18 cellular contexts compared by ENCODE assay signal in genomic region chr1:31442648-31442994, GRCh38. TPM values are rescaled to one million over a fixed set of nuclear protein-coding genes. Genes with fewer than 3 reads are reported as not detected.
DNase-seq lines count a peak whose midpoint lies in the region; ATAC-seq, FAIRE-seq and TF ChIP-seq lines count a peak whose summit lies in the region.
"Had no signal": no experiment of that assay in that cellular context is flagged by ENCODE, and none has a peak within 500 bp of the region (broad histone marks: within the 10 kb centered on the region; RNA-seq: fewer than 3 reads in every experiment).

No MANE protein-coding gene starts in this region.

- H3K9ac ChIP-seq in MM.1S (ENCODE audit: low read length): no peak overlapping the region
- no peak overlapping the region for H3K9ac ChIP-seq in SU-DHL-6 (ENCODE audit: low read length)
- H3K9ac ChIP-seq in HepG2 (ENCODE audit: insufficient read depth, low read depth, low read length): peak overlapping the region; percentile 33

- 0 out of 4 replicates have a peak, but pooled peaks of 1 of the 2 experiments have one; percentile 32 for TF ChIP-seq POLR2A in HepG2 (IDR thresholded peaks at IDR 0.05; ENCODE audit: insufficient read depth in 1 of 2, low read depth in 2 of 2, low read length in 2 of 2)

- peaks cover 10% of the 10 kb centered on the region for H3K9me3 ChIP-seq in DOHH2 (ENCODE audit: control insufficient read depth, insufficient read depth, low read length)
- H3K9me3 ChIP-seq in MM.1S (replicated peaks; ENCODE audit: insufficient read depth, low read length): no peaks in the 10 kb centered on the region
- H3K9me3 ChIP-seq in SU-DHL-6 (ENCODE audit: insufficient read depth, low read length): no peaks in the 10 kb centered on the region
- 0 out of 2 replicates have a peak, but pooled peaks cover 5% of the 10 kb centered on the region for H3K9me3 ChIP-seq in HepG2 (ENCODE audit: low read length)
- H3K9me3 ChIP-seq: HAP-1 had no signal

- ATAC-seq in HepG2: peak; percentile 16
- ATAC-seq in HG03432 (IDR thresholded peaks at IDR 0.05; ENCODE audit: unreplicated experiment): no peak

- POLR2A ChIA-PET in HepG2 (lab: Yijun Ruan, JAX): interaction anchor here (1.2 to 2.7 kb wide), 9 partner anchors 9 to 202 kb away, joined by 3 to 18 read pairs (median 7); partner anchors contain the start of gene PEF1

- H2AFZ ChIP-seq in MM.1S (ENCODE audit: low read length) (no peak overlapping the region; the same call in 1 of the 2 replicates), SU-DHL-6 (ENCODE audit: low read depth, low read length, severe bottlenecking) (no peak overlapping the region), HepG2 (ENCODE audit: low read length) (no peak overlapping the region)

- H3K27ac ChIP-seq in DOHH2 (ENCODE audit: low read depth, low read length) (peak overlapping the region; percentile 95), MM.1S (ENCODE audit: low read length) (peak overlapping the region; percentile 94; the same call in 1 of the 2 replicates), SU-DHL-6 (ENCODE audit: low read depth, low read length) (0 out of 2 replicates have a peak overlapping the region, but pooled peaks have one; percentile 70), HepG2 (ENCODE audit: extremely low read length, insufficient read depth, low read length) (peak overlapping the region; percentile 78)

- DNase-seq in MM.1S: no peak
- no peak for DNase-seq in HepG2 (ENCODE audit: low spot score)
- DNase-seq in dedifferentiated amniotic fluid mesenchymal stem cell (ENCODE audit: extremely low spot score): no peak
- DNase-seq in activated naive CD4-positive, alpha-beta T cell treated with anti-CD3 and anti-CD28 coated beads, Interleukin-2, amount 50 U/mL, for 16 hours: no peak
- DNase-seq: C1 segment of cervical spinal cord; Calu3; CD4-positive, alpha-beta memory T cell; COR-L47; DMS79; GF-D8; GOT3; HFFc6 had no signal

- CTCF ChIA-PET in HepG2 (lab: Yijun Ruan, JAX; ENCODE audit: low intra/inter-chr PET ratio, low total read pairs): no interaction called here

- H3K36me3 ChIP-seq in DOHH2 (ENCODE audit: control insufficient read depth, low read length) (peaks cover 7% of the 10 kb centered on the region), MM.1S (replicated peaks; ENCODE audit: insufficient read depth, low read length) (no peaks in the 10 kb centered on the region), SU-DHL-6 (ENCODE audit: low read length) (no peaks in the 10 kb centered on the region), HepG2 (replicated peaks in 1 of 2; ENCODE audit: control insufficient read depth in 1 of 2, insufficient read depth in 2 of 2, low read length in 2 of 2) (no peaks in the 10 kb centered on the region)
- H3K36me3 ChIP-seq: HAP-1 had no signal

- TF ChIP-seq RAD21 in HepG2 (CRISPR knock-in tag; IDR thresholded peaks at IDR 0.05): no peak

- TF ChIP-seq CTCF in DOHH2 (IDR thresholded peaks at IDR 0.05; ENCODE audit: low read depth, low read length, poor library complexity, severe bottlenecking) (no peak), MM.1S (IDR thresholded peaks at IDR 0.05; ENCODE audit: low read length) (no peak), SU-DHL-6 (IDR thresholded peaks at IDR 0.05; ENCODE audit: insufficient read depth, low read length, poor library complexity, severe bottlenecking) (no peak), HepG2 (CRISPR knock-in tag; IDR thresholded peaks at IDR 0.05) (no peak)

- H3K4me2 ChIP-seq in DOHH2 (ENCODE audit: low read length): peak overlapping the region; percentile 72
- peak overlapping the region; percentile 84 for H3K4me2 ChIP-seq in MM.1S (ENCODE audit: low read depth, low read length)
- no peak overlapping the region for H3K4me2 ChIP-seq in SU-DHL-6 (ENCODE audit: low read depth, low read length, poor library complexity, severe bottlenecking)
- peak overlapping the region; percentile 63 for H3K4me2 ChIP-seq in HepG2 (ENCODE audit: low read depth, low read length)

- WGBS in HepG2 (ENCODE audit: low lambda C conversion rate): 27% methylated on average over 4 of the region's 4 CpGs

- H3K4me3 ChIP-seq in DOHH2 (ENCODE audit: low read length): peak overlapping the region; percentile 58
- H3K4me3 ChIP-seq in MM.1S (ENCODE audit: low read length): no peak overlapping the region
- H3K4me3 ChIP-seq in SU-DHL-6 (ENCODE audit: insufficient read depth, low read length, poor library complexity, severe bottlenecking): no peak overlapping the region
- peak overlapping the region in 1 of 3 experiments; percentile 35; a peak in 2 of 6 replicates for H3K4me3 ChIP-seq in HepG2 (replicated peaks in 1 of 3; ENCODE audit: insufficient read depth in 1 of 3, low read depth in 2 of 3, low read length in 3 of 3)
- H3K4me3 ChIP-seq: HAP-1 had no signal

- H4K20me1 ChIP-seq in DOHH2 (ENCODE audit: control insufficient read depth, insufficient read depth, low read depth, low read length) (no peaks in the 10 kb centered on the region), MM.1S (ENCODE audit: insufficient read depth, low read length) (no peaks in the 10 kb centered on the region), SU-DHL-6 (ENCODE audit: low read depth, low read length) (no peaks in the 10 kb centered on the region), HepG2 (ENCODE audit: insufficient read depth, low read length) (no peaks in the 10 kb centered on the region)

- H3F3A ChIP-seq in DOHH2 (ENCODE audit: control insufficient read depth, insufficient read depth): peaks cover 26% of the 10 kb centered on the region
- peaks cover 18% of the 10 kb centered on the region for H3F3A ChIP-seq in MM.1S (ENCODE audit: insufficient read depth, low read length)
- H3F3A ChIP-seq in SU-DHL-6 (ENCODE audit: insufficient read depth): no peaks in the 10 kb centered on the region

- FAIRE-seq in HepG2 (lab: Jason Lieb, UNC): no peak
- FAIRE-seq: GM12891, H54 had no signal

- TF ChIP-seq EP300 in HepG2 (IDR thresholded peaks at IDR 0.05; ENCODE audit: low read depth in 2 of 2, low read length in 2 of 2) (no peak), HepG2 (CRISPR knock-in tag; IDR thresholded peaks at IDR 0.05; ENCODE audit: borderline replicate concordance) (no peak)

- in situ Hi-C loops in HepG2 (cut with HindIII; ENCODE audit: extremely low pct_ligation_motif_present, low pct_unique_long_range_greater_than_20kb): no loop called here

- no peaks in the 10 kb centered on the region for H3K9me2 ChIP-seq in DOHH2 (replicated peaks; ENCODE audit: control insufficient read depth, low read length)
- H3K9me2 ChIP-seq in MM.1S (replicated peaks; ENCODE audit: insufficient read depth, low read length): no peaks in the 10 kb centered on the region
- H3K9me2 ChIP-seq in SU-DHL-6 (replicated peaks; ENCODE audit: insufficient read depth, low read length): no peaks in the 10 kb centered on the region

- H3K4me1 ChIP-seq in DOHH2 (ENCODE audit: control insufficient read depth, low read length) (peaks cover 81% of the 10 kb centered on the region), MM.1S (ENCODE audit: low read length) (peaks cover 26% of the 10 kb centered on the region), HepG2 (ENCODE audit: insufficient read depth, low read length) (peaks cover 88% of the 10 kb centered on the region)
- H3K4me1 ChIP-seq: HAP-1 had no signal

- BruUV-seq in HepG2 (replicated peaks; lab: Mats Ljungman, UMichigan): TSS peak; percentile 41

- H3K79me2 ChIP-seq in DOHH2 (ENCODE audit: control insufficient read depth, low read length) (no peaks in the 10 kb centered on the region), MM.1S (ENCODE audit: low read length) (no peaks in the 10 kb centered on the region), SU-DHL-6 (ENCODE audit: insufficient read depth, low read length) (no peaks in the 10 kb centered on the region), HepG2 (ENCODE audit: insufficient read depth, low read length) (no peaks in the 10 kb centered on the region)

- no peaks in the 10 kb centered on the region for H3K27me3 ChIP-seq in DOHH2 (ENCODE audit: control insufficient read depth, low read length)
- no peaks in the 10 kb centered on the region for H3K27me3 ChIP-seq in MM.1S (replicated peaks; ENCODE audit: insufficient read depth, low read length)
- H3K27me3 ChIP-seq in SU-DHL-6 (ENCODE audit: low read length): no peaks in the 10 kb centered on the region
- H3K27me3 ChIP-seq in HepG2 (ENCODE audit: control insufficient read depth in 1 of 2, insufficient read depth in 2 of 2, low read length in 2 of 2): no peaks in the 10 kb centered on the region

- intact Hi-C loops in HepG2 (cut with micrococcal nuclease; ENCODE audit: unreplicated experiment): loop anchor here (10.0 kb wide), 1 partner anchor 62 kb away; no protein-coding TSS in a partner anchor

RNA-seq across cellular contexts. Expression of gene SERINC2, which starts 29.6 kb away (rescaled TPM):
- total RNA-seq in HepG2 (2016; rRNA removed; fragmentation: Illumina TruSeq; extraction: Trizol): 3.0 and 4.8 TPM in 2 replicates
- total RNA-seq in HepG2 (2016; cell fraction: cytosol; rRNA removed; fragmentation: Illumina TruSeq; extraction: Trizol; ENCODE audit: low read depth): 9.1 and 12.6 TPM in 2 replicates
- total RNA-seq in HepG2 (2016; cell fraction: insoluble cytoplasmic fraction; rRNA removed; fragmentation: Illumina TruSeq; extraction: Trizol): 2.2 and 4.5 TPM in 2 replicates
- total RNA-seq in HepG2 (2016; cell fraction: membrane; rRNA removed; fragmentation: Illumina TruSeq; extraction: Trizol): 12.8 and 17.7 TPM in 2 replicates
- total RNA-seq in HepG2 (2016; cell fraction: nucleus; rRNA removed; fragmentation: Illumina TruSeq; extraction: Trizol): 4.1 and 4.4 TPM in 2 replicates
- 126 and 165 TPM in 2 replicates for polyA plus RNA-seq in HepG2 (2011; rRNA removed)
- 143 and 167 TPM in 2 replicates for polyA plus RNA-seq in HepG2 (2011; cell fraction: cytosol; rRNA removed)
- polyA plus RNA-seq in HepG2 (2011; cell fraction: nucleus; rRNA removed): 209 and 229 TPM in 2 replicates
- 90.5 and 102 TPM in 2 replicates for polyA plus RNA-seq in HepG2 (2012)
- 28.9 and 29.6 TPM in 2 replicates for polyA plus RNA-seq in HepG2 (2016; cell fraction: cytosol; fragmentation: Illumina TruSeq; extraction: Trizol; ENCODE audit: low read depth)
- polyA plus RNA-seq in HepG2 (2016; cell fraction: insoluble cytoplasmic fraction; fragmentation: Illumina TruSeq; extraction: Trizol; ENCODE audit: low read depth): 6.0 and 7.0 TPM in 2 replicates
- polyA plus RNA-seq in HepG2 (2016; cell fraction: membrane; fragmentation: Illumina TruSeq; extraction: Trizol; ENCODE audit: low read depth): 31.1 and 34.7 TPM in 2 replicates
- 13.8 and 14.5 TPM in 2 replicates for polyA plus RNA-seq in HepG2 (2016; cell fraction: nucleus; fragmentation: Illumina TruSeq; extraction: Trizol; ENCODE audit: insufficient read depth, low read depth)
- polyA minus RNA-seq in HepG2 (2011; rRNA and poly(A)+ RNA removed; ENCODE audit: low replicate concordance): 18.6 and 182 TPM in 2 replicates
- polyA minus RNA-seq in HepG2 (2011; cell fraction: cytosol; rRNA and poly(A)+ RNA removed): 50.9 and 52.1 TPM in 2 replicates
- 32.4 and 36.7 TPM in 2 replicates for polyA minus RNA-seq in HepG2 (2011; cell fraction: nucleus; rRNA and poly(A)+ RNA removed)
